ENCODE assay signal across 2 cellular contexts in genomic region chr14:55103005-55103640, GRCh38.
TF ChIP-seq lines count a peak whose summit lies in the region.

No MANE protein-coding gene starts in this region.

TF ChIP-seq in HCT116, 20 proteins besides CTCF, POLR2A, EP300 and RAD21:
- no peak for TF ChIP-seq ATF3 (IDR thresholded peaks at IDR 0.05)
- peak; percentile 78 for TF ChIP-seq ZBTB33 (IDR thresholded peaks at IDR 0.05; ENCODE audit: extremely low read depth, insufficient replicate concordance, low read length)
- TF ChIP-seq ZFX (IDR thresholded peaks at IDR 0.05), result no peak
- no peak for TF ChIP-seq EZH2 (IDR thresholded peaks at IDR 0.05)
- TF ChIP-seq REST (IDR thresholded peaks at IDR 0.05; ENCODE audit: low read depth), result no peak
- peak; percentile 84 for TF ChIP-seq YY1 (IDR thresholded peaks at IDR 0.05; ENCODE audit: extremely low read depth, insufficient replicate concordance, low read depth, low read length)
- peak; percentile 74 for TF ChIP-seq TCF7L2 (IDR thresholded peaks at IDR 0.05; ENCODE audit: borderline replicate concordance, extremely low read depth, insufficient read depth, insufficient read length)
- TF ChIP-seq MAX (IDR thresholded peaks at IDR 0.05), result no peak
- TF ChIP-seq CEBPB (IDR thresholded peaks at IDR 0.05; ENCODE audit: low read depth), result no peak
- no peak for TF ChIP-seq FOSL1 (IDR thresholded peaks at IDR 0.05; ENCODE audit: low read depth)
- no peak for TF ChIP-seq JUND (IDR thresholded peaks at IDR 0.05)
- TF ChIP-seq EGR1 (IDR thresholded peaks at IDR 0.05; ENCODE audit: low read depth), result no peak
- TF ChIP-seq EZH2phosphoT487 (IDR thresholded peaks at IDR 0.05; ENCODE audit: borderline replicate concordance), result no peak

TF ChIP-seq in endothelial cell of umbilical vein, 7 proteins besides CTCF, POLR2A, EP300 and RAD21:
- TF ChIP-seq EZH2 (IDR thresholded peaks at IDR 0.05; ENCODE audit: borderline replicate concordance, low read depth, low read length, severe bottlenecking), result no peak
- no peak for TF ChIP-seq GATA2 (IDR thresholded peaks at IDR 0.05; ENCODE audit: insufficient read depth, insufficient read length, low read depth, low read length)
- TF ChIP-seq FOS (IDR thresholded peaks at IDR 0.05; ENCODE audit: borderline replicate concordance, insufficient read depth, low read length), result peak; percentile 87
- peak; percentile 53 for TF ChIP-seq JUN (IDR thresholded peaks at IDR 0.05; ENCODE audit: borderline replicate concordance, insufficient read depth, insufficient read length, low read depth)
TF ChIP-seq in endothelial cell of umbilical vein: peak in this region for 2.
